Comparison of ENCODE assay signal across 9 cellular contexts in genomic region chr1:21509351-21510112, GRCh38. TPM values are rescaled to one million over a fixed set of nuclear protein-coding genes. Genes with fewer than 3 reads are reported as not detected.
A peak's percentile ranks its signal among the peaks of the same experiment; 100 is the strongest.
DNase-seq lines count a peak whose midpoint lies in the region; ATAC-seq and TF ChIP-seq lines count a peak whose summit lies in the region.
"Had no signal": no experiment of that assay in that cellular context is flagged by ENCODE, and none has a peak within 500 bp of the region (broad histone marks: within the 10 kb centered on the region; RNA-seq: fewer than 3 reads in every experiment).

ALPL (plus strand) TSS chr1:21509423; CDS start chr1:21554082, 44,659 bp downstream.

- intact Hi-C loops in activated CD4-positive, alpha-beta T cell treated with anti-CD3 and anti-CD28 coated beads, Interleukin-2, amount 10 ng/mL, durations not matched to agents 24 days and 14 days (cut with micrococcal nuclease), result loop anchor here (10.0 kb wide), 1 partner anchor 455 kb away; no protein-coding TSS in a partner anchor
- intact Hi-C loops in right lobe of liver (cut with DNase I) (loop anchor here (5.0 to 10.0 kb wide), 3 partner anchors 63 to 155 kb away; partner anchors contain the start of gene RAP1GAP (in 1 of the 2)), gastrocnemius medialis (cut with DNase I; ENCODE audit: low total_unique reads) (loop anchor here (1.0 to 2.0 kb wide), 2 partner anchors 65 to 149 kb away; no protein-coding TSS in a partner anchor)

- peak in 3 of 4 donors; percentile 6 to 31 (median 9) for ATAC-seq in right lobe of liver
- ATAC-seq in activated CD4-positive, CD25-positive, alpha-beta regulatory T cell treated with anti-CD3 and anti-CD28 coated beads, Interleukin-2, amount 50 U/mL, for 24 hours, result no peak
- ATAC-seq in GM21737 (IDR thresholded peaks at IDR 0.05; ENCODE audit: unreplicated experiment), result no peak
- ATAC-seq in gastrocnemius medialis, result no peak

- no peak for DNase-seq in activated CD4-positive, alpha-beta T cell treated with anti-CD3 and anti-CD28 coated beads, Interleukin-2, amount 10 ng/mL, durations not matched to agents 24 days and 14 days
- DNase-seq in activated CD4-positive, alpha-beta T cell treated with anti-CD3 and anti-CD28 coated beads for 4 hours, result no peak
- DNase-seq in cardiac fibroblast (ENCODE audit: low read depth in 2 of 2), result peak in 1 of 2 donors; percentile 12
- DNase-seq in right lobe of liver, result peak in 1 of 3 donors; percentile 54
- no peak for DNase-seq in gastrocnemius medialis

- in situ Hi-C loops in gastrocnemius medialis (cut with MboI; ENCODE audit: low sequenced_read_pairs in 4 of 4), result no loop called here

- H3K27ac Mint-ChIP-seq in activated CD4-positive, alpha-beta T cell treated with anti-CD3 and anti-CD28 coated beads, Interleukin-2, amount 10 ng/mL, durations not matched to agents 24 days and 14 days, result peak within 1 kb of the TSS; percentile 34
- H3K27ac Mint-ChIP-seq: dendritic cell treated with granulocyte-macrophage colony-stimulating factor and Interleukin-4, amounts not matched to agents 40 ng/mL and 50 ng/mL, for 4 days had no signal

- peak within 1 kb of the TSS; percentile 77 for H3K4me3 Mint-ChIP-seq in activated CD4-positive, alpha-beta T cell treated with anti-CD3 and anti-CD28 coated beads, Interleukin-2, amount 10 ng/mL, durations not matched to agents 24 days and 14 days
- H3K4me3 Mint-ChIP-seq: dendritic cell treated with granulocyte-macrophage colony-stimulating factor and Interleukin-4, amounts not matched to agents 40 ng/mL and 50 ng/mL, for 4 days had no signal

- H3K4me1 Mint-ChIP-seq in activated CD4-positive, alpha-beta T cell treated with anti-CD3 and anti-CD28 coated beads, Interleukin-2, amount 10 ng/mL, durations not matched to agents 24 days and 14 days, result peaks cover 5% of the 10 kb centered on the region

- H3K27ac ChIP-seq in right lobe of liver (no peak within 1 kb of the TSS), subcutaneous abdominal adipose tissue (ENCODE audit: low read depth, low read length) (no peak within 1 kb of the TSS), gastrocnemius medialis (no peak within 1 kb of the TSS)

- WGBS in right lobe of liver (ENCODE audit: insufficient coverage, low coverage, low lambda C conversion rate, missing lambda C conversion rate), result 7% methylated on average over 9 of the region's 67 CpGs

- H3K9me3 ChIP-seq in right lobe of liver (no peaks in the 10 kb centered on the region), subcutaneous abdominal adipose tissue (ENCODE audit: control insufficient read depth in 5 of 5, low read length in 5 of 5) (no peaks in the 10 kb centered on the region), gastrocnemius medialis (no peaks in the 10 kb centered on the region)

- TF ChIP-seq CTCF in cardiac fibroblast (IDR thresholded peaks at IDR 0.05; ENCODE audit: low read depth, low read length) (no peak), right lobe of liver (IDR thresholded peaks at IDR 0.05) (peak in 1 of 4 donors; percentile 30), gastrocnemius medialis (IDR thresholded peaks at IDR 0.05 in 4 of 5, conservative IDR thresholded peaks at IDR 0.05 in 1 of 5) (no peak)

- H3K27me3 Mint-ChIP-seq in activated CD4-positive, alpha-beta T cell treated with anti-CD3 and anti-CD28 coated beads, Interleukin-2, amount 10 ng/mL, durations not matched to agents 24 days and 14 days, result peaks cover 40% of the 10 kb centered on the region

- peak within 1 kb of the TSS in 2 of 5 donors; percentile 14 to 60 for H3K9ac ChIP-seq in subcutaneous abdominal adipose tissue (ENCODE audit: low read length in 5 of 5)

- H3K36me3 ChIP-seq in right lobe of liver, result no peaks in the 10 kb centered on the region
- no peaks in the 10 kb centered on the region for H3K36me3 ChIP-seq in subcutaneous abdominal adipose tissue (ENCODE audit: control insufficient read depth in 5 of 5, insufficient read depth in 5 of 5, low read length in 5 of 5)
- no peaks in the 10 kb centered on the region for H3K36me3 ChIP-seq in gastrocnemius medialis

- H3K4me3 ChIP-seq in cardiac fibroblast (replicated peaks in 1 of 2; ENCODE audit: low read depth in 2 of 2, low read length in 2 of 2), result peak within 1 kb of the TSS; percentile 37 to 55
- H3K4me3 ChIP-seq in right lobe of liver, result peak within 1 kb of the TSS; percentile 20 to 47 (median 23)
- peak within 1 kb of the TSS; percentile 25 to 58 (median 42) for H3K4me3 ChIP-seq in subcutaneous abdominal adipose tissue (ENCODE audit: low read depth in 1 of 5, low read length in 5 of 5)
- H3K4me3 ChIP-seq in gastrocnemius medialis, result peak within 1 kb of the TSS in 2 of 4 donors; percentile 35 to 38

- H3K36me3 Mint-ChIP-seq in activated CD4-positive, alpha-beta T cell treated with anti-CD3 and anti-CD28 coated beads, Interleukin-2, amount 10 ng/mL, durations not matched to agents 24 days and 14 days (ENCODE audit: low read depth), result no peaks in the 10 kb centered on the region

- H3K27me3 ChIP-seq in right lobe of liver, result peaks cover 0 to 7% of the 10 kb centered on the region in 2 donors
- H3K27me3 ChIP-seq in subcutaneous abdominal adipose tissue (ENCODE audit: control insufficient read depth in 5 of 5, insufficient read depth in 4 of 5, low read length in 5 of 5), result peaks cover 0 to 35% (median 12%) of the 10 kb centered on the region in 5 donors
- peaks cover 18 to 47% (median 33%) of the 10 kb centered on the region in 3 donors for H3K27me3 ChIP-seq in gastrocnemius medialis

- no peaks in the 10 kb centered on the region for H3K9me3 Mint-ChIP-seq in activated CD4-positive, alpha-beta T cell treated with anti-CD3 and anti-CD28 coated beads, Interleukin-2, amount 10 ng/mL, durations not matched to agents 24 days and 14 days
- H3K9me3 Mint-ChIP-seq: dendritic cell treated with granulocyte-macrophage colony-stimulating factor and Interleukin-4, amounts not matched to agents 40 ng/mL and 50 ng/mL, for 4 days had no signal

- peaks cover 0 to 7% (median 0%) of the 10 kb centered on the region in 4 donors for H3K4me1 ChIP-seq in right lobe of liver
- H3K4me1 ChIP-seq in subcutaneous abdominal adipose tissue (ENCODE audit: control insufficient read depth in 5 of 5, insufficient read depth in 5 of 5, low read length in 5 of 5), result peaks cover 6 to 40% (median 31%) of the 10 kb centered on the region in 5 donors
- peaks cover 0 to 7% of the 10 kb centered on the region in 2 donors for H3K4me1 ChIP-seq in gastrocnemius medialis

- TF ChIP-seq POLR2A in right lobe of liver (IDR thresholded peaks at IDR 0.05) (no peak), gastrocnemius medialis (IDR thresholded peaks at IDR 0.05) (no peak)

RNA-seq across cellular contexts. Expression of gene ALPL, which starts in this region (rescaled TPM):
- not detected in 2 replicates for total RNA-seq in activated CD4-positive, alpha-beta T cell treated with anti-CD3 and anti-CD28 coated beads, Interleukin-2, amount 10 ng/mL, durations not matched to agents 24 days and 14 days
- total RNA-seq in right lobe of liver, result 10 to 100 TPM; 23.2 to 81.5 (median 48.1) TPM
- total RNA-seq in gastrocnemius medialis, result 1 to 10 TPM in 3 of 4 donors, under 1 TPM in 1; 0.90 to 3.6 (median 2.2) TPM

Comparison
In these comparisons a context has a peak if more than half of its experiments do, and no peak if none do; other contexts are left out.
1. RNA of gene ALPL (total RNA-seq): 23.2 to 81.5 TPM in right lobe of liver; 0.90 to 3.6 TPM in gastrocnemius medialis and not detected in activated CD4-positive, alpha-beta T cell treated with anti-CD3 and anti-CD28 coated beads, Interleukin-2, amount 10 ng/mL, durations not matched to agents 24 days and 14 days; every median in the first group is over 4 times any median in the second.
2. ATAC-seq: peak in right lobe of liver (3 of 4); none in activated CD4-positive, CD25-positive, alpha-beta regulatory T cell treated with anti-CD3 and anti-CD28 coated beads, Interleukin-2, amount 50 U/mL, for 24 hours (0 of 2), GM21737 (single experiment) and gastrocnemius medialis (0 of 2).